Comparison of ENCODE assay signal across 25 cellular contexts in genomic region chr19:50819636-50820035, GRCh38. TPM values are rescaled to one million over a fixed set of nuclear protein-coding genes. Genes with fewer than 3 reads are reported as not detected.
DNase-seq lines count a peak whose midpoint lies in the region; ATAC-seq and TF ChIP-seq lines count a peak whose summit lies in the region.
"Had no signal": no experiment of that assay in that cellular context is flagged by ENCODE, and none has a peak within 500 bp of the region (broad histone marks: within the 10 kb centered on the region; RNA-seq: fewer than 3 reads in every experiment).

No MANE protein-coding gene starts in this region.

- intact Hi-C loops in natural killer cell (cut with micrococcal nuclease): no loop called here

- peaks cover 47% of the 10 kb centered on the region for H3K27me3 Mint-ChIP-seq in T-helper 1 cell treated with Interleukin-12 subunit alpha and Interleukin-12 subunit beta and Interleukin-4 antibody, amounts not matched to agents 30 μg/mL and 1 μg/mL, for 36 hours (ENCODE audit: low read depth)
- H3K27me3 Mint-ChIP-seq in IgD-negative memory B cell: peaks cover 16% of the 10 kb centered on the region
- H3K27me3 Mint-ChIP-seq in natural killer cell treated with Interleukin-12 subunit alpha and Interleukin-12 subunit beta and Interleukin-15 and Interleukin-18, amount 100 ng/mL, for 72 hours: peaks cover 55 to 76% of the 10 kb centered on the region in 2 donors
- peaks cover 67 to 71% of the 10 kb centered on the region in 2 donors for H3K27me3 Mint-ChIP-seq in natural killer cell (ENCODE audit: low read depth in 2 of 2)

- no peaks in the 10 kb centered on the region for H3K9me3 Mint-ChIP-seq in T-helper 1 cell treated with Interleukin-12 subunit alpha and Interleukin-12 subunit beta and Interleukin-4 antibody, amounts not matched to agents 30 μg/mL and 1 μg/mL, for 36 hours
- H3K9me3 Mint-ChIP-seq in IgD-negative memory B cell (no peaks in the 10 kb centered on the region), natural killer cell (no peaks in the 10 kb centered on the region)
- H3K9me3 Mint-ChIP-seq in stimulated activated effector memory CD8-positive, alpha-beta T cell treated with anti-CD3 and anti-CD28 coated beads, Interleukin-12 subunit alpha, Interleukin-12 subunit beta, amount 100 ng/mL, for 72 hours: no peaks in the 10 kb centered on the region
- no peaks in the 10 kb centered on the region for H3K9me3 Mint-ChIP-seq in natural killer cell treated with Interleukin-12 subunit alpha and Interleukin-12 subunit beta and Interleukin-15 and Interleukin-18, amount 100 ng/mL, for 72 hours
- H3K9me3 Mint-ChIP-seq: effector memory CD8-positive, alpha-beta T cell had no signal

- peak overlapping the region; percentile 9 to 47 for H3K9ac ChIP-seq in duodenal mucosa (ENCODE audit: low read depth in 1 of 2, low read length in 2 of 2)

- H3K36me3 ChIP-seq in duodenal mucosa (ENCODE audit: control insufficient read depth in 1 of 2, insufficient read depth in 2 of 2, low read length in 2 of 2): no peaks in the 10 kb centered on the region
- H3K36me3 ChIP-seq: HAP-1, tibial artery had no signal

- no peak for ATAC-seq in stimulated activated effector memory CD8-positive, alpha-beta T cell treated with anti-CD3 and anti-CD28 coated beads, Interleukin-12 subunit alpha, Interleukin-12 subunit beta, amount 100 ng/mL, for 72 hours
- no peak for ATAC-seq in natural killer cell treated with Interleukin-12 subunit alpha and Interleukin-12 subunit beta and Interleukin-15 and Interleukin-18, amount 100 ng/mL, for 72 hours
- no peak for ATAC-seq in natural killer cell
- ATAC-seq: A549; activated CD8-positive, alpha-beta memory T cell treated with anti-CD3 and anti-CD28 coated beads, Interleukin-2, amount 10 ng/mL, durations not matched to agents 7 days and 5 days; effector memory CD8-positive, alpha-beta T cell had no signal

- no peaks in the 10 kb centered on the region for H3K36me3 Mint-ChIP-seq in T-helper 1 cell treated with Interleukin-12 subunit alpha and Interleukin-12 subunit beta and Interleukin-4 antibody, amounts not matched to agents 30 μg/mL and 1 μg/mL, for 36 hours (ENCODE audit: low read depth)
- H3K36me3 Mint-ChIP-seq in IgD-negative memory B cell (no peaks in the 10 kb centered on the region), natural killer cell (no peaks in the 10 kb centered on the region)
- H3K36me3 Mint-ChIP-seq in stimulated activated effector memory CD8-positive, alpha-beta T cell treated with anti-CD3 and anti-CD28 coated beads, Interleukin-12 subunit alpha, Interleukin-12 subunit beta, amount 100 ng/mL, for 72 hours: no peaks in the 10 kb centered on the region
- no peaks in the 10 kb centered on the region for H3K36me3 Mint-ChIP-seq in natural killer cell treated with Interleukin-12 subunit alpha and Interleukin-12 subunit beta and Interleukin-15 and Interleukin-18, amount 100 ng/mL, for 72 hours
- H3K36me3 Mint-ChIP-seq: activated CD8-positive, alpha-beta memory T cell treated with anti-CD3 and anti-CD28 coated beads, Interleukin-2, amount 10 ng/mL, durations not matched to agents 7 days and 5 days had no signal

- peaks cover 22 to 23% of the 10 kb centered on the region in 2 donors for H3K27me3 ChIP-seq in duodenal mucosa (ENCODE audit: control insufficient read depth in 1 of 2, insufficient read depth in 2 of 2, low read length in 2 of 2)

- DNase-seq in T-helper 1 cell (no peak), natural killer cell (no peak), substantia nigra (lab: John Stamatoyannopoulos, UW) (no peak)
- no peak for DNase-seq in stimulated activated effector memory CD8-positive, alpha-beta T cell treated with anti-CD3 and anti-CD28 coated beads, Interleukin-12 subunit alpha, Interleukin-12 subunit beta, amount 100 ng/mL, for 72 hours (ENCODE audit: low spot score in 2 of 2)
- no peak for DNase-seq in natural killer cell treated with Interleukin-12 subunit alpha and Interleukin-12 subunit beta and Interleukin-15 and Interleukin-18, amount 100 ng/mL, for 72 hours (ENCODE audit: low spot score)
- DNase-seq: activated CD8-positive, alpha-beta memory T cell treated with anti-CD3 and anti-CD28 coated beads, Interleukin-2, amount 10 ng/mL, durations not matched to agents 7 days and 5 days; activated gamma-delta T cell treated with Interleukin-2 at 50 U/mL for 16 hours; aorta; cerebellar nuclear complex; DMS79; effector memory CD8-positive, alpha-beta T cell; NCI-H1092; nephron progenitor cell; OCI-M1; stimulated activated CD4-positive, alpha-beta T cell treated with anti-CD3 and anti-CD28 coated beads, Interleukin-12 subunit alpha, Interleukin-12 subunit beta, amount 100 ng/mL, for 4 hours; T1000; tibial artery had no signal

- H3K4me1 ChIP-seq in duodenal mucosa (ENCODE audit: control insufficient read depth in 1 of 2, insufficient read depth in 2 of 2, low read length in 2 of 2): peaks cover 31 to 55% of the 10 kb centered on the region in 2 donors
- H3K4me1 ChIP-seq: HAP-1 had no signal

- peak overlapping the region; percentile 5 for H3K4me3 Mint-ChIP-seq in T-helper 1 cell treated with Interleukin-12 subunit alpha and Interleukin-12 subunit beta and Interleukin-4 antibody, amounts not matched to agents 30 μg/mL and 1 μg/mL, for 36 hours
- H3K4me3 Mint-ChIP-seq in IgD-negative memory B cell: peak overlapping the region; percentile 36 to 86 (median 80)
- H3K4me3 Mint-ChIP-seq in stimulated activated effector memory CD8-positive, alpha-beta T cell treated with anti-CD3 and anti-CD28 coated beads, Interleukin-12 subunit alpha, Interleukin-12 subunit beta, amount 100 ng/mL, for 72 hours: peak overlapping the region; percentile 70
- H3K4me3 Mint-ChIP-seq in natural killer cell treated with Interleukin-12 subunit alpha and Interleukin-12 subunit beta and Interleukin-15 and Interleukin-18, amount 100 ng/mL, for 72 hours: no peak overlapping the region
- no peak overlapping the region for H3K4me3 Mint-ChIP-seq in natural killer cell

- no peak overlapping the region for H3K27ac ChIP-seq in duodenal mucosa (ENCODE audit: low read depth, low read length)
- no peak overlapping the region for H3K27ac ChIP-seq in substantia nigra (ENCODE audit: low read depth, low read length, poor library complexity, severe bottlenecking)
- H3K27ac ChIP-seq: A549, tibial artery had no signal

- H3K4me3 ChIP-seq in duodenal mucosa (ENCODE audit: low read depth in 1 of 2, low read length in 2 of 2): peak overlapping the region; percentile 33 to 36
- H3K4me3 ChIP-seq: A549, HAP-1, tibial artery had no signal

- H3K27ac Mint-ChIP-seq in T-helper 1 cell treated with Interleukin-12 subunit alpha and Interleukin-12 subunit beta and Interleukin-4 antibody, amounts not matched to agents 30 μg/mL and 1 μg/mL, for 36 hours: no peak overlapping the region
- H3K27ac Mint-ChIP-seq in IgD-negative memory B cell (peak overlapping the region in 1 of 3 donors; percentile 47), natural killer cell (no peak overlapping the region)
- peak overlapping the region; percentile 49 for H3K27ac Mint-ChIP-seq in stimulated activated effector memory CD8-positive, alpha-beta T cell treated with anti-CD3 and anti-CD28 coated beads, Interleukin-12 subunit alpha, Interleukin-12 subunit beta, amount 100 ng/mL, for 72 hours
- no peak overlapping the region for H3K27ac Mint-ChIP-seq in natural killer cell treated with Interleukin-12 subunit alpha and Interleukin-12 subunit beta and Interleukin-15 and Interleukin-18, amount 100 ng/mL, for 72 hours
- H3K27ac Mint-ChIP-seq: activated CD8-positive, alpha-beta memory T cell treated with anti-CD3 and anti-CD28 coated beads, Interleukin-2, amount 10 ng/mL, durations not matched to agents 7 days and 5 days; nephron progenitor cell had no signal

- H3K4me1 Mint-ChIP-seq in T-helper 1 cell treated with Interleukin-12 subunit alpha and Interleukin-12 subunit beta and Interleukin-4 antibody, amounts not matched to agents 30 μg/mL and 1 μg/mL, for 36 hours (ENCODE audit: low read depth): peaks cover 26% of the 10 kb centered on the region
- peaks cover 33 to 48% (median 46%) of the 10 kb centered on the region in 3 donors for H3K4me1 Mint-ChIP-seq in IgD-negative memory B cell
- peaks cover 53% of the 10 kb centered on the region for H3K4me1 Mint-ChIP-seq in stimulated activated effector memory CD8-positive, alpha-beta T cell treated with anti-CD3 and anti-CD28 coated beads, Interleukin-12 subunit alpha, Interleukin-12 subunit beta, amount 100 ng/mL, for 72 hours
- H3K4me1 Mint-ChIP-seq in natural killer cell treated with Interleukin-12 subunit alpha and Interleukin-12 subunit beta and Interleukin-15 and Interleukin-18, amount 100 ng/mL, for 72 hours (ENCODE audit: low read depth in 2 of 2): peaks cover 10 to 11% of the 10 kb centered on the region in 2 donors
- H3K4me1 Mint-ChIP-seq in natural killer cell: peaks cover 6 to 20% of the 10 kb centered on the region in 2 donors

- H3K9me3 ChIP-seq in duodenal mucosa (ENCODE audit: control insufficient read depth in 1 of 2, low read length in 2 of 2): no peaks in the 10 kb centered on the region
- H3K9me3 ChIP-seq: A549, HAP-1, tibial artery had no signal

- no peak for TF ChIP-seq CTCF in natural killer cell (IDR thresholded peaks at IDR 0.05)

RNA-seq across cellular contexts. Expression of gene KLK1, which starts 4.0 kb away (rescaled TPM):
- polyA plus RNA-seq in IgD-negative memory B cell: 15.5 TPM
- total RNA-seq in natural killer cell treated with Interleukin-12 subunit alpha and Interleukin-12 subunit beta and Interleukin-15 and Interleukin-18, amount 100 ng/mL, for 72 hours: not detected
- not detected for total RNA-seq in natural killer cell
- total RNA-seq: renal cortical epithelial cell had no signal

RNA-seq across cellular contexts. Expression of gene KLK15, which starts 13.7 kb away (rescaled TPM):
- polyA plus RNA-seq in IgD-negative memory B cell: not detected
- total RNA-seq in natural killer cell treated with Interleukin-12 subunit alpha and Interleukin-12 subunit beta and Interleukin-15 and Interleukin-18, amount 100 ng/mL, for 72 hours: not detected
- total RNA-seq in natural killer cell: not detected
- total RNA-seq: activated CD8-positive, alpha-beta memory T cell treated with anti-CD3 and anti-CD28 coated beads, Interleukin-2, amount 10 ng/mL, durations not matched to agents 7 days and 5 days; aorta; renal cortical epithelial cell had no signal
- polyA plus RNA-seq: A549, aorta, CD14-positive monocyte, keratinocyte had no signal

RNA-seq across cellular contexts. Expression of gene ACP4, which starts 29.4 kb away (rescaled TPM):
- polyA plus RNA-seq in IgD-negative memory B cell: not detected
- total RNA-seq in natural killer cell treated with Interleukin-12 subunit alpha and Interleukin-12 subunit beta and Interleukin-15 and Interleukin-18, amount 100 ng/mL, for 72 hours: not detected
- not detected for total RNA-seq in natural killer cell
- total RNA-seq: activated CD8-positive, alpha-beta memory T cell treated with anti-CD3 and anti-CD28 coated beads, Interleukin-2, amount 10 ng/mL, durations not matched to agents 7 days and 5 days; aorta; renal cortical epithelial cell had no signal
- polyA plus RNA-seq: A549, aorta, CD14-positive monocyte, keratinocyte had no signal

RNA-seq across cellular contexts. Expression of gene KLK3, which starts 35.1 kb away (rescaled TPM):
- not detected for polyA plus RNA-seq in IgD-negative memory B cell
- total RNA-seq in natural killer cell treated with Interleukin-12 subunit alpha and Interleukin-12 subunit beta and Interleukin-15 and Interleukin-18, amount 100 ng/mL, for 72 hours: not detected
- total RNA-seq in natural killer cell: not detected
- total RNA-seq: activated CD8-positive, alpha-beta memory T cell treated with anti-CD3 and anti-CD28 coated beads, Interleukin-2, amount 10 ng/mL, durations not matched to agents 7 days and 5 days; aorta; renal cortical epithelial cell had no signal
- polyA plus RNA-seq: A549, CD14-positive monocyte, keratinocyte had no signal

RNA-seq across cellular contexts. Expression of gene GPR32, which starts 49.4 kb away (rescaled TPM):
- not detected for polyA plus RNA-seq in IgD-negative memory B cell
- total RNA-seq in natural killer cell treated with Interleukin-12 subunit alpha and Interleukin-12 subunit beta and Interleukin-15 and Interleukin-18, amount 100 ng/mL, for 72 hours: not detected
- not detected for total RNA-seq in natural killer cell
- total RNA-seq: activated CD8-positive, alpha-beta memory T cell treated with anti-CD3 and anti-CD28 coated beads, Interleukin-2, amount 10 ng/mL, durations not matched to agents 7 days and 5 days; aorta; renal cortical epithelial cell had no signal
- polyA plus RNA-seq: A549, aorta, CD14-positive monocyte, keratinocyte had no signal

Comparison
In these comparisons a context has a peak if more than half of its experiments do, and no peak if none do; other contexts are left out.
1. H3K4me3 Mint-ChIP-seq: peak in T-helper 1 cell treated with Interleukin-12 subunit alpha and Interleukin-12 subunit beta and Interleukin-4 antibody, amounts not matched to agents 30 μg/mL and 1 μg/mL, for 36 hours (single experiment), IgD-negative memory B cell (4 of 4) and stimulated activated effector memory CD8-positive, alpha-beta T cell treated with anti-CD3 and anti-CD28 coated beads, Interleukin-12 subunit alpha, Interleukin-12 subunit beta, amount 100 ng/mL, for 72 hours (single experiment); none in natural killer cell treated with Interleukin-12 subunit alpha and Interleukin-12 subunit beta and Interleukin-15 and Interleukin-18, amount 100 ng/mL, for 72 hours (single experiment) and natural killer cell (single experiment).